In the genomic region with DNA sequence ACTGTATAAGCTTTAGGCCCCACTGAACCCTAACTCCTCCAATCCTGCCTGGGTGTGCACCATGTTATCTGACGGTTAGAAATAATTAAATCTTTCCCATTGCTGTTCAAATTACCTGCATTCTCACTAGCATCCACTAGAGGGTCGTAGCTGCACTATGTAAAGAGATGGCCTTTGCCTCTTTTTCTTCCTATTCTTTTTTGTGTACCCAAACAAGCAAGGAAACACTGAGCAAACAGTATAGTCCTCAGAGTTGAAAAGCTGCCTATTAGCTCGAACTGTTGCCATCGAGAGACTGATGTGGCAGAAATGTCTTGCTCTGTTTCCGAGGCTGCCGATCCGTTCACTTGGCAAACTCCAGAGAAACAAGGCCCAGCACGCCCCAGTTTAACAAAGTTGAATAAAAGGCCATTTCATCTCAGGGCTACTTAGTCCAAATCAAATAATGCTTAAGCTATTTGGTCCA, we compare ENCODE assay signal across 9 cellular contexts.
A peak's percentile ranks its signal among the peaks of the same experiment; 100 is the strongest.
DNase-seq lines count a peak whose midpoint lies in the region; ATAC-seq and TF ChIP-seq lines count a peak whose summit lies in the region.
"Had no signal": no experiment of that assay in that cellular context is flagged by ENCODE, and none has a peak within 500 bp of the region (broad histone marks: within the 10 kb centered on the region; RNA-seq: fewer than 3 reads in every experiment).

No MANE protein-coding gene starts in this region.

- peak; percentile 72 to 91 (median 84) for TF ChIP-seq CTCF in heart left ventricle (IDR thresholded peaks at IDR 0.05)
- peak; percentile 55 to 81 (median 80) for TF ChIP-seq CTCF in prostate gland (IDR thresholded peaks at IDR 0.05)

- H3K9me3 Mint-ChIP-seq in activated naive CD8-positive, alpha-beta T cell treated with anti-CD3 and anti-CD28 coated beads, Interleukin-2, amount 10 ng/mL, durations not matched to agents 7 days and 5 days: no peaks in the 10 kb centered on the region

- H3K27me3 ChIP-seq in heart left ventricle (no peaks in the 10 kb centered on the region), prostate gland (replicated peaks; ENCODE audit: insufficient read depth) (peaks cover 3% of the 10 kb centered on the region), MG63 (no peaks in the 10 kb centered on the region)

- H3K36me3 ChIP-seq in heart left ventricle (no peaks in the 10 kb centered on the region), prostate gland (no peaks in the 10 kb centered on the region), MG63 (no peaks in the 10 kb centered on the region)

- H3K36me3 Mint-ChIP-seq in activated naive CD8-positive, alpha-beta T cell treated with anti-CD3 and anti-CD28 coated beads, Interleukin-2, amount 10 ng/mL, durations not matched to agents 7 days and 5 days: no peaks in the 10 kb centered on the region

- H3K9me3 ChIP-seq in heart left ventricle: no peaks in the 10 kb centered on the region
- no peaks in the 10 kb centered on the region for H3K9me3 ChIP-seq in prostate gland
- no peaks in the 10 kb centered on the region for H3K9me3 ChIP-seq in MG63

- H3K27ac Mint-ChIP-seq in activated naive CD8-positive, alpha-beta T cell treated with anti-CD3 and anti-CD28 coated beads, Interleukin-2, amount 10 ng/mL, durations not matched to agents 7 days and 5 days: no peak overlapping the region

- no peak for TF ChIP-seq POLR2A in heart left ventricle (IDR thresholded peaks at IDR 0.05)
- no peak for TF ChIP-seq POLR2A in prostate gland (IDR thresholded peaks at IDR 0.05)

- intact Hi-C loops in heart left ventricle (cut with DNase I): loop anchor here in 6 of 10 donors (5.0 to 10.0 kb wide), 10 partner anchors 317 to 742 kb away; partner anchors contain the start of gene CEMIP2 (in 2 of the 6)
- intact Hi-C loops in prostate gland (cut with DNase I): no loop called here

- H3K4me1 ChIP-seq in heart left ventricle (peaks cover 0 to 5% (median 0%) of the 10 kb centered on the region in 12 donors), prostate gland (replicated peaks) (no peaks in the 10 kb centered on the region)

- H3K27ac ChIP-seq in heart left ventricle (no peak overlapping the region), prostate gland (no peak overlapping the region)
- H3K27ac ChIP-seq: epithelial cell of prostate had no signal

- H3K4me1 Mint-ChIP-seq in activated naive CD8-positive, alpha-beta T cell treated with anti-CD3 and anti-CD28 coated beads, Interleukin-2, amount 10 ng/mL, durations not matched to agents 7 days and 5 days: no peaks in the 10 kb centered on the region

- no peak overlapping the region for H3K4me3 Mint-ChIP-seq in activated naive CD8-positive, alpha-beta T cell treated with anti-CD3 and anti-CD28 coated beads, Interleukin-2, amount 10 ng/mL, durations not matched to agents 7 days and 5 days

- H3K27me3 Mint-ChIP-seq in activated naive CD8-positive, alpha-beta T cell treated with anti-CD3 and anti-CD28 coated beads, Interleukin-2, amount 10 ng/mL, durations not matched to agents 7 days and 5 days: peaks cover 6% of the 10 kb centered on the region

- DNase-seq in EH (ENCODE audit: low read depth): peak; percentile 71
- peak; percentile 80 for DNase-seq in NCI-H82 (lab: John Stamatoyannopoulos, UW)
- no peak for DNase-seq in activated naive CD8-positive, alpha-beta T cell treated with anti-CD3 and anti-CD28 coated beads, Interleukin-2, amount 10 ng/mL, durations not matched to agents 7 days and 5 days
- DNase-seq in heart left ventricle: peak in 2 of 5 donors; percentile 17 to 31
- peak; percentile 63 for DNase-seq in prostate gland (ENCODE audit: low spot score)
- no peak for DNase-seq in MG63

- ATAC-seq in GM21367 (IDR thresholded peaks at IDR 0.05; ENCODE audit: unreplicated experiment) (peak; percentile 95), HG03558 (IDR thresholded peaks at IDR 0.05; ENCODE audit: extremely low read depth, unreplicated experiment) (peak; percentile 72), heart left ventricle (peak; percentile 65 to 76 (median 72))
- ATAC-seq in activated naive CD8-positive, alpha-beta T cell treated with anti-CD3 and anti-CD28 coated beads, Interleukin-2, amount 10 ng/mL, durations not matched to agents 7 days and 5 days (ENCODE audit: low read depth): peak; percentile 42

- H3K4me3 ChIP-seq in heart left ventricle (no peak overlapping the region), prostate gland (no peak overlapping the region), MG63 (no peak overlapping the region)

- POLR2A ChIA-PET in activated naive CD8-positive, alpha-beta T cell treated with anti-CD3 and anti-CD28 coated beads, Interleukin-2, amount 10 ng/mL, durations not matched to agents 7 days and 5 days (lab: Charles Lee): no interaction called here

- 34 to 39% (median 37%) methylated on average over 8 of the region's 8 CpGs for WGBS in heart left ventricle, 4 donors
- WGBS in prostate gland: 9% methylated on average over 8 of the region's 8 CpGs

Comparison
In these comparisons a context has a peak if more than half of its experiments do, and no peak if none do; other contexts are left out.
1. DNase-seq: peak in EH (single experiment), NCI-H82 (single experiment) and prostate gland (single experiment); none in activated naive CD8-positive, alpha-beta T cell treated with anti-CD3 and anti-CD28 coated beads, Interleukin-2, amount 10 ng/mL, durations not matched to agents 7 days and 5 days (single experiment) and MG63 (single experiment).
2. ATAC-seq: peak in every context shown above with its lines; median percentile 95 in GM21367; 72 in HG03558; 72 in heart left ventricle; 42 in activated naive CD8-positive, alpha-beta T cell treated with anti-CD3 and anti-CD28 coated beads, Interleukin-2, amount 10 ng/mL, durations not matched to agents 7 days and 5 days.